In genomic region chr5:172123269-172123692, GRCh38 we compare ENCODE assay signal across 9 cellular contexts.
DNase-seq lines count a peak whose midpoint lies in the region; ATAC-seq and TF ChIP-seq lines count a peak whose summit lies in the region.
"Had no signal": no experiment of that assay in that cellular context is flagged by ENCODE, and none has a peak within 500 bp of the region (broad histone marks: within the 10 kb centered on the region; RNA-seq: fewer than 3 reads in every experiment).

No MANE protein-coding gene starts in this region.

- TF ChIP-seq EP300 in transverse colon (IDR thresholded peaks at IDR 0.05; ENCODE audit: low read depth) = no peak

- TF ChIP-seq POLR2A in transverse colon (IDR thresholded peaks at IDR 0.05) = no peak
- TF ChIP-seq POLR2A in esophagus squamous epithelium (IDR thresholded peaks at IDR 0.05) = no peak

- H3K9me3 ChIP-seq in transverse colon = no peaks in the 10 kb centered on the region
- H3K9me3 ChIP-seq in esophagus squamous epithelium = no peaks in the 10 kb centered on the region

- ATAC-seq in GM21825 (IDR thresholded peaks at IDR 0.05; ENCODE audit: unreplicated experiment) = no peak
- ATAC-seq: GM12878 had no signal

- H3K27ac ChIP-seq in transverse colon = no peak overlapping the region
- H3K27ac ChIP-seq in esophagus squamous epithelium = no peak overlapping the region

- H3K4me1 ChIP-seq in transverse colon = peaks cover 0 to 14% (median 4%) of the 10 kb centered on the region in 4 donors
- H3K4me1 ChIP-seq in esophagus squamous epithelium = peaks cover 0 to 16% (median 0%) of the 10 kb centered on the region in 3 donors

- WGBS in transverse colon (ENCODE audit: low coverage in 1 of 2), 2 donors = 9 to 45% methylated on average over 2 to 4 of the region's 4 CpGs
- 29 to 60% methylated on average over 4 of the region's 4 CpGs for WGBS in esophagus squamous epithelium, 2 donors

- in situ Hi-C loops in astrocyte of the cerebellum (cut with HindIII; ENCODE audit: low sequenced_read_pairs) = no loop called here
- in situ Hi-C loops in transverse colon (cut with MboI; ENCODE audit: low pct_ligation_motif_present in 1 of 4, low pct_unique_long_range_greater_than_20kb in 1 of 4, low sequenced_read_pairs in 3 of 4) = loop anchor here in 1 of 4 donors (25.0 kb wide), 1 partner anchor 164 kb away; the partner anchor contains the start of gene UBTD2

- H3K4me3 ChIP-seq in astrocyte of the cerebellum (ENCODE audit: low read depth, low read length) = no peak overlapping the region
- H3K4me3 ChIP-seq in transverse colon = no peak overlapping the region
- no peak overlapping the region for H3K4me3 ChIP-seq in esophagus squamous epithelium
- H3K4me3 ChIP-seq: GM12878 had no signal

- no peaks in the 10 kb centered on the region for H3K36me3 ChIP-seq in transverse colon
- peaks cover 0 to 19% (median 0%) of the 10 kb centered on the region in 3 donors for H3K36me3 ChIP-seq in esophagus squamous epithelium

- DNase-seq in AG08395 (ENCODE audit: low spot score) (peak; percentile 93), HUDEP-2 (lab: John Stamatoyannopoulos, UW; ENCODE audit: unreplicated experiment in 76 of 76) (peak in 68 of 76 experiments; percentile 3 to 78 (median 48)), astrocyte of the cerebellum (ENCODE audit: low read depth) (peak; percentile 65), inferior parietal cortex (ENCODE audit: extremely low spot score) (peak; percentile 62), transverse colon (peak; percentile 47), NCI-H1930 (lab: John Stamatoyannopoulos, UW) (no peak), esophagus squamous epithelium (lab: John Stamatoyannopoulos, UW) (no peak)

- TF ChIP-seq CTCF in astrocyte of the cerebellum (IDR thresholded peaks at IDR 0.05; ENCODE audit: low read depth, low read length, missing control alignments) (peak; percentile 60), transverse colon (IDR thresholded peaks at IDR 0.05) (peak in 1 of 5 experiments; percentile 28), esophagus squamous epithelium (IDR thresholded peaks at IDR 0.05) (peak in 1 of 6 experiments; percentile 11)

- intact Hi-C loops in transverse colon (cut with DNase I; ENCODE audit: low total_unique reads) (no loop called here), esophagus squamous epithelium (cut with DNase I) (no loop called here)

- H3K27me3 ChIP-seq in transverse colon (no peaks in the 10 kb centered on the region), esophagus squamous epithelium (no peaks in the 10 kb centered on the region)

Comparison
In these comparisons a context has a peak if more than half of its experiments do, and no peak if none do; other contexts are left out.
1. DNase-seq: peak in AG08395 (single experiment), HUDEP-2 (68 of 76), astrocyte of the cerebellum (single experiment), inferior parietal cortex (single experiment) and transverse colon (single experiment); none in NCI-H1930 (0 of 2) and esophagus squamous epithelium (single experiment).